Comparison of ENCODE assay signal across 8 cellular contexts in genomic region chr17:49968380-49969133, GRCh38. TPM values are rescaled to one million over a fixed set of nuclear protein-coding genes. Genes with fewer than 3 reads are reported as not detected.
A peak's percentile ranks its signal among the peaks of the same experiment; 100 is the strongest.
DNase-seq lines count a peak whose midpoint lies in the region; ATAC-seq and TF ChIP-seq lines count a peak whose summit lies in the region.

No MANE protein-coding gene starts in this region.

- H3K9me3 ChIP-seq in gastroesophageal sphincter = no peaks in the 10 kb centered on the region
- no peaks in the 10 kb centered on the region for H3K9me3 ChIP-seq in psoas muscle

- intact Hi-C loops in psoas muscle (cut with DNase I) = no loop called here

- peak; percentile 27 for DNase-seq in GM04504 (ENCODE audit: low read depth)
- peak; percentile 33 for DNase-seq in HS-5 (ENCODE audit: low read depth)
- peak; percentile 73 for DNase-seq in RPMI7951 (ENCODE audit: low read depth)
- DNase-seq in activated T-helper 9 cell treated with anti-CD3 and anti-CD28 coated beads, Interleukin-2, amount 50 U/mL, for 16 hours (ENCODE audit: low read depth) = peak; percentile 49
- peak; percentile 61 to 72 for DNase-seq in psoas muscle
- no peak for DNase-seq in OCI-M2 (lab: John Stamatoyannopoulos, UW; ENCODE audit: unreplicated experiment)

- H3K4me1 ChIP-seq in gastroesophageal sphincter = peaks cover 0 to 61% (median 32%) of the 10 kb centered on the region in 3 donors
- peaks cover 20% of the 10 kb centered on the region for H3K4me1 ChIP-seq in psoas muscle

- no peak for TF ChIP-seq EP300 in gastroesophageal sphincter (IDR thresholded peaks at IDR 0.05)

- H3K27ac ChIP-seq in gastroesophageal sphincter (no peak overlapping the region), psoas muscle (no peak overlapping the region)

- ATAC-seq in gastroesophageal sphincter (peak; percentile 50), psoas muscle (peak; percentile 71 to 84 (median 81)), HG03135 (IDR thresholded peaks at IDR 0.05; ENCODE audit: unreplicated experiment) (no peak)

- H3K27me3 ChIP-seq in gastroesophageal sphincter (peaks cover 100% of the 10 kb centered on the region), psoas muscle (ENCODE audit: insufficient read depth in 3 of 3, low read length in 2 of 3) (peaks cover 0 to 100% (median 64%) of the 10 kb centered on the region in 3 donors)

- WGBS in gastroesophageal sphincter (ENCODE audit: low coverage in 1 of 2), 2 donors = 3% methylated on average over 6 of the region's 65 CpGs; no CpG with 5 or more reads in 1 of the 2 donors
- WGBS in psoas muscle, 3 donors = 1 to 2% (median 1%) methylated on average over 52 to 65 of the region's 65 CpGs

- no peak for TF ChIP-seq POLR2A in gastroesophageal sphincter (IDR thresholded peaks at IDR 0.05)

- TF ChIP-seq CTCF in gastroesophageal sphincter (IDR thresholded peaks at IDR 0.05) (no peak), psoas muscle (IDR thresholded peaks at IDR 0.05) (no peak)

- H3K36me3 ChIP-seq in gastroesophageal sphincter (no peaks in the 10 kb centered on the region), psoas muscle (ENCODE audit: insufficient read depth in 1 of 2, low read depth in 1 of 2) (no peaks in the 10 kb centered on the region)

- H3K4me3 ChIP-seq in gastroesophageal sphincter (peak overlapping the region in 1 of 2 donors; percentile 47), psoas muscle (peak overlapping the region; percentile 50)

RNA-seq across cellular contexts. Expression of gene DLX4, which starts 0.4 kb away (rescaled TPM):
- not detected in 2 replicates for total RNA-seq in RPMI7951 (2014; rRNA removed; shearing (Covaris generic))
- total RNA-seq in gastroesophageal sphincter (under 1 TPM in 1 of 4 donors, not detected in 3; 0.35 TPM), psoas muscle (not detected)
- not detected for polyA plus RNA-seq in psoas muscle

RNA-seq across cellular contexts. Expression of gene DLX3, which starts 26.5 kb away (rescaled TPM):
- not detected in 2 replicates for total RNA-seq in RPMI7951 (2014; rRNA removed; shearing (Covaris generic))
- total RNA-seq in gastroesophageal sphincter (not detected), psoas muscle (not detected)
- under 1 TPM in 1 of 3 donors, not detected in 2; 0.03 TPM for polyA plus RNA-seq in psoas muscle
